11 cellular contexts compared by ENCODE assay signal in genomic region chr3:75671613-75672141, GRCh38. TPM values are rescaled to one million over a fixed set of nuclear protein-coding genes. Genes with fewer than 3 reads are reported as not detected.
DNase-seq lines count a peak whose midpoint lies in the region; ATAC-seq, FAIRE-seq and TF ChIP-seq lines count a peak whose summit lies in the region.
"Not testable (repeated sequence)": the region's sequence is repeated elsewhere in the genome, so short reads cannot be mapped to it uniquely, and the experiment has no call there.
"Had no signal": no experiment of that assay in that cellular context is flagged by ENCODE, and none has a peak within 500 bp of the region (broad histone marks: within the 10 kb centered on the region; RNA-seq: fewer than 3 reads in every experiment).

No MANE protein-coding gene starts in this region.

- H3K23ac ChIP-seq in H1 (ENCODE audit: insufficient read length), result not testable (repeated sequence)

- peaks cover 13% of the 10 kb centered on the region for H3K36me3 Mint-ChIP-seq in activated naive CD8-positive, alpha-beta T cell
- peaks cover 11% of the 10 kb centered on the region for H3K36me3 Mint-ChIP-seq in mesothelial cell of epicardium
- H3K36me3 Mint-ChIP-seq in progenitor cell of endocrine pancreas (ENCODE audit: insufficient read depth), result not testable (repeated sequence)

- H3K4me2 ChIP-seq in DND-41 (ENCODE audit: insufficient read depth, low read length) (peak overlapping the region; percentile 55), H1 (ENCODE audit: insufficient read depth in 1 of 2, low read depth in 2 of 2, low read length in 2 of 2) (peak overlapping the region; percentile 97 to 98), hepatocyte (peak overlapping the region; percentile 91)

- WGBS in H1 (ENCODE audit: extremely low coverage in 1 of 2, insufficient coverage in 1 of 2, insufficient read length in 1 of 2, insufficient replicate concordance in 2 of 2, low coverage in 1 of 2, low lambda C conversion rate in 2 of 2, missing lambda C conversion rate in 1 of 2), 2 experiments, result 26% methylated on average over 14 of the region's 17 CpGs; no CpG with 5 or more reads in 1 of the 2 experiments
- 21% methylated on average over 14 of the region's 17 CpGs for WGBS in hepatocyte (ENCODE audit: low lambda C conversion rate, missing lambda C conversion rate)

- not testable (repeated sequence) for H2BK120ac ChIP-seq in H1 (replicated peaks; ENCODE audit: low read depth, low read length)

- POLR2A ChIA-PET in H1 (lab: Charles Lee; ENCODE audit: partially characterized antibody), result not testable (repeated sequence)

- H3K79me1 ChIP-seq in H1 (ENCODE audit: low read depth, low read length), result not testable (repeated sequence)

- H2AFZ ChIP-seq in DND-41 (ENCODE audit: low read depth, low read length) (peak overlapping the region; percentile 84), hepatocyte (peak overlapping the region; percentile 90)
- H2AFZ ChIP-seq in H1 (ENCODE audit: low read length), result not testable (repeated sequence)

- not testable (repeated sequence) for DNase-seq in DND-41; NB4 (ENCODE audit: low read depth); H1 (ENCODE audit: low read depth in 1 of 2, low spot score in 2 of 2); hepatocyte (ENCODE audit: low spot score); mesothelial cell of epicardium (ENCODE audit: low spot score in 2 of 2, unreplicated experiment in 2 of 2); progenitor cell of endocrine pancreas (ENCODE audit: low spot score, unreplicated experiment)

- not testable (repeated sequence) for H4K91ac ChIP-seq in H1 (replicated peaks; ENCODE audit: insufficient read length, low read length)

- H3K14ac ChIP-seq in H1 (ENCODE audit: insufficient read length), result not testable (repeated sequence)

- TF ChIP-seq POLR2A in NB4 (IDR thresholded peaks at IDR 0.05; ENCODE audit: extremely low read depth, insufficient read length); H1 (IDR thresholded peaks at IDR 0.05; ENCODE audit: control extremely low read depth in 1 of 2, low read depth in 2 of 2, low read length in 2 of 2): not testable (repeated sequence)

- not testable (repeated sequence) for H3K4ac ChIP-seq in H1 (replicated peaks; ENCODE audit: insufficient read length, low read depth, low read length)

- not testable (repeated sequence) for H2BK20ac ChIP-seq in H1 (ENCODE audit: low read length)

- H3K18ac ChIP-seq in H1 (ENCODE audit: extremely low read depth, low read length), result not testable (repeated sequence)

- H3K4me1 Mint-ChIP-seq in activated naive CD8-positive, alpha-beta T cell (ENCODE audit: low read depth), result peaks cover 22% of the 10 kb centered on the region
- H3K4me1 Mint-ChIP-seq in mesothelial cell of epicardium, result peaks cover 29% of the 10 kb centered on the region
- peaks cover 13% of the 10 kb centered on the region for H3K4me1 Mint-ChIP-seq in progenitor cell of endocrine pancreas (ENCODE audit: low read depth)

- H2AK5ac ChIP-seq in H1 (ENCODE audit: low read depth, low read length), result not testable (repeated sequence)

- H3K79me2 ChIP-seq in DND-41 (ENCODE audit: insufficient read depth, low read length); H1 (ENCODE audit: control insufficient read depth in 1 of 2, insufficient read depth in 2 of 2, low read length in 2 of 2); hepatocyte: not testable (repeated sequence)

- not testable (repeated sequence) for H2BK5ac ChIP-seq in H1 (ENCODE audit: low read depth, low read length)

- peaks cover 14% of the 10 kb centered on the region for H3K9me3 ChIP-seq in DND-41 (ENCODE audit: insufficient read depth, low read length, severe bottlenecking)
- H3K9me3 ChIP-seq in H1 (ENCODE audit: insufficient read depth in 2 of 2, low read depth in 1 of 2, low read length in 1 of 2), result peaks cover 6 to 16% of the 10 kb centered on the region in 2 experiments; a peak in 3 of 4 replicates
- not testable (repeated sequence) for H3K9me3 ChIP-seq in hepatocyte (ENCODE audit: low read depth)

- H2BK12ac ChIP-seq in H1 (ENCODE audit: low read depth, low read length), result not testable (repeated sequence)

- H3K23me2 ChIP-seq in H1 (ENCODE audit: low read depth, low read length), result peaks cover 14% of the 10 kb centered on the region; the same call in 1 of the 2 replicates

- peak overlapping the region; percentile 57 for H3K4me3 Mint-ChIP-seq in activated naive CD8-positive, alpha-beta T cell
- peak overlapping the region; percentile 73 for H3K4me3 Mint-ChIP-seq in mesothelial cell of epicardium
- peak overlapping the region; percentile 83 for H3K4me3 Mint-ChIP-seq in progenitor cell of endocrine pancreas (ENCODE audit: low read depth)

- H3K9me3 Mint-ChIP-seq in activated naive CD8-positive, alpha-beta T cell (ENCODE audit: low read depth), result peaks cover 17% of the 10 kb centered on the region
- peaks cover 16% of the 10 kb centered on the region for H3K9me3 Mint-ChIP-seq in mesothelial cell of epicardium
- peaks cover 13% of the 10 kb centered on the region for H3K9me3 Mint-ChIP-seq in progenitor cell of endocrine pancreas (ENCODE audit: low read depth)

- H4K5ac ChIP-seq in H1 (ENCODE audit: insufficient read length, low read depth, low read length), result not testable (repeated sequence)

- not testable (repeated sequence) for TF ChIP-seq EP300 in H1 (IDR thresholded peaks at IDR 0.05; ENCODE audit: borderline replicate concordance in 1 of 2, low read depth in 2 of 2, low read length in 2 of 2)

- H4K20me1 ChIP-seq in DND-41 (ENCODE audit: insufficient read depth, low read length); H1 (replicated peaks in 1 of 2; ENCODE audit: control insufficient read depth in 1 of 2, insufficient read depth in 2 of 2, low read length in 2 of 2); hepatocyte (ENCODE audit: insufficient read depth, poor library complexity, severe bottlenecking): not testable (repeated sequence)

- peak overlapping the region; percentile 78 for H3K9ac ChIP-seq in DND-41 (ENCODE audit: low read depth, low read length)
- H3K9ac ChIP-seq in H1 (replicated peaks in 1 of 4; ENCODE audit: extremely low read depth in 1 of 4, low read depth in 3 of 4, low read length in 3 of 4), result not testable (repeated sequence)

- H3K4me1 ChIP-seq in DND-41 (ENCODE audit: insufficient read depth, low read length); hepatocyte (ENCODE audit: insufficient read depth): not testable (repeated sequence)
- peaks cover 0 to 18% (median 9%) of the 10 kb centered on the region in 4 experiments; a peak in 6 of 7 replicates for H3K4me1 ChIP-seq in H1 (replicated peaks in 1 of 4; ENCODE audit: control insufficient read depth in 3 of 4, insufficient read depth in 4 of 4, low read length in 3 of 4)

- H4K8ac ChIP-seq in H1 (ENCODE audit: extremely low read depth, insufficient read depth, low read length), result not testable (repeated sequence)

- H3K36me3 ChIP-seq in DND-41 (ENCODE audit: insufficient read depth, low read length); H1 (ENCODE audit: control insufficient read depth in 2 of 4, insufficient read depth in 4 of 4, low read length in 3 of 4); hepatocyte (replicated peaks; ENCODE audit: insufficient read depth, low read depth): not testable (repeated sequence)

- peak overlapping the region; percentile 60 for H3K27ac ChIP-seq in DND-41 (ENCODE audit: low read length)
- H3K27ac ChIP-seq in H1 (ENCODE audit: low read depth, low read length), result not testable (repeated sequence)
- H3K27ac ChIP-seq in hepatocyte, result peak overlapping the region; percentile 85

- H3K27me3 Mint-ChIP-seq in activated naive CD8-positive, alpha-beta T cell, result peaks cover 37% of the 10 kb centered on the region
- H3K27me3 Mint-ChIP-seq in mesothelial cell of epicardium (ENCODE audit: low read depth) (peaks cover 71% of the 10 kb centered on the region), progenitor cell of endocrine pancreas (peaks cover 51% of the 10 kb centered on the region)

- H3K27me3 ChIP-seq in DND-41 (ENCODE audit: insufficient read depth, low read length, poor library complexity), result not testable (repeated sequence)
- peaks cover 35 to 57% (median 50%) of the 10 kb centered on the region in 4 experiments; a peak in 6 of 7 replicates for H3K27me3 ChIP-seq in H1 (replicated peaks in 1 of 4; ENCODE audit: control insufficient read depth in 3 of 4, extremely low read depth in 1 of 4, insufficient read depth in 3 of 4, low read length in 3 of 4)
- H3K27me3 ChIP-seq in hepatocyte, result peaks cover 41% of the 10 kb centered on the region

- not testable (repeated sequence) for H3K27ac Mint-ChIP-seq in activated naive CD8-positive, alpha-beta T cell
- H3K27ac Mint-ChIP-seq in mesothelial cell of epicardium (peak overlapping the region; percentile 80), progenitor cell of endocrine pancreas (peak overlapping the region; percentile 87)

- H3K9me2 ChIP-seq in hepatocyte (replicated peaks; ENCODE audit: insufficient read depth), result not testable (repeated sequence)

- TF ChIP-seq CTCF in DND-41 (IDR thresholded peaks at IDR 0.05; ENCODE audit: borderline replicate concordance, extremely low read depth, low read length, poor library complexity, severe bottlenecking); NB4 (IDR thresholded peaks at IDR 0.05; ENCODE audit: low read depth, low read length); H1 (IDR thresholded peaks at IDR 0.05; ENCODE audit: control extremely low read depth in 1 of 3, insufficient read depth in 1 of 3, low read depth in 1 of 3, low read length in 3 of 3); hepatocyte (IDR thresholded peaks at IDR 0.05; ENCODE audit: poor library complexity); mesothelial cell of epicardium (IDR thresholded peaks at IDR 0.05; ENCODE audit: unreplicated experiment); progenitor cell of endocrine pancreas (IDR thresholded peaks at IDR 0.05; ENCODE audit: unreplicated experiment): not testable (repeated sequence)

- not testable (repeated sequence) for H2BK15ac ChIP-seq in H1 (ENCODE audit: low read length)

- H3K4me3 ChIP-seq in DND-41 (ENCODE audit: low read depth in 1 of 2, low read length in 2 of 2) (peak overlapping the region in 1 of 2 experiments; percentile 61; a peak in 2 of 4 replicates), NB4 (ENCODE audit: low read depth, low read length) (peak overlapping the region; percentile 43), H1 (ENCODE audit: extremely low read depth in 1 of 4, insufficient read depth in 2 of 4, low read depth in 3 of 4, low read length in 4 of 4) (peak overlapping the region; percentile 24 to 72 (median 54)), hepatocyte (peak overlapping the region; percentile 46)

- FAIRE-seq in H1 (lab: Jason Lieb, UNC), result not testable (repeated sequence)

- CTCF ChIA-PET in H1 (lab: Charles Lee; ENCODE audit: partially characterized antibody), result interaction anchor here (1.3 kb wide), 1 partner anchor 13 kb away, joined by 3 read pairs; no protein-coding TSS in a partner anchor

- peak; percentile 28; the same call in 2 of the 3 replicates for ATAC-seq in DND-41 (ENCODE audit: insufficient read depth, low read depth)

- TF ChIP-seq RAD21 in H1 (IDR thresholded peaks at IDR 0.05 in 1 of 2, conservative IDR thresholded peaks at IDR 0.05 in 1 of 2; ENCODE audit: low read depth in 2 of 2, low read length in 2 of 2), result not testable (repeated sequence)

- not testable (repeated sequence) for H3K56ac ChIP-seq in H1 (replicated peaks; ENCODE audit: insufficient read length, low read depth, low read length)

RNA-seq across cellular contexts. Expression of gene FRG2C, which starts 7.5 kb away (rescaled TPM):
- total RNA-seq in H1 (2021; fragmentation: NEBNext Ultra II Directional; extraction: Animal tissue kit (Norgen Biotek cat#: 25700)), result not detected in 2 replicates
- 0.05 TPM in 1 of 2 replicates, not detected in the other for polyA plus RNA-seq in H1 (2011; rRNA removed)
- 0.04 TPM for polyA plus RNA-seq in H1 (2011; cell fraction: cytosol; rRNA removed)
- polyA plus RNA-seq in H1 (2011; cell fraction: nucleus; rRNA removed), result not detected
- 0.08 TPM in 2 of 4 replicates, not detected in the others for polyA plus RNA-seq in H1 (2012, experiment 1 of 2)
- not detected for polyA plus RNA-seq in H1 (2012, experiment 2 of 2)
- polyA plus RNA-seq in H1 (2013, experiment 1 of 2), result 0.10 TPM
- 0.09 TPM for polyA plus RNA-seq in H1 (2013, experiment 2 of 2)
- not detected in 2 replicates for polyA minus RNA-seq in H1 (2011; rRNA and poly(A)+ RNA removed)
- not detected for polyA minus RNA-seq in H1 (2011; cell fraction: cytosol; rRNA and poly(A)+ RNA removed)
- polyA minus RNA-seq in H1 (2011; cell fraction: nucleus; rRNA and poly(A)+ RNA removed), result 0.40 TPM
- not detected in 2 replicates for total RNA-seq in hepatocyte
- 0.39 TPM in 1 of 2 replicates, not detected in the other for polyA plus RNA-seq in hepatocyte
- not detected in 3 replicates for total RNA-seq in mesothelial cell of epicardium
- not detected in 2 replicates for total RNA-seq in progenitor cell of endocrine pancreas
- total RNA-seq: CD4-positive, CD25-positive, alpha-beta regulatory T cell; dorsolateral prefrontal cortex; lung microvascular endothelial cell had no signal
- polyA plus RNA-seq: CD4-positive, CD25-positive, alpha-beta regulatory T cell; small intestine had no signal
